ENCODE assay signal across 14 cellular contexts in the genomic region with DNA sequence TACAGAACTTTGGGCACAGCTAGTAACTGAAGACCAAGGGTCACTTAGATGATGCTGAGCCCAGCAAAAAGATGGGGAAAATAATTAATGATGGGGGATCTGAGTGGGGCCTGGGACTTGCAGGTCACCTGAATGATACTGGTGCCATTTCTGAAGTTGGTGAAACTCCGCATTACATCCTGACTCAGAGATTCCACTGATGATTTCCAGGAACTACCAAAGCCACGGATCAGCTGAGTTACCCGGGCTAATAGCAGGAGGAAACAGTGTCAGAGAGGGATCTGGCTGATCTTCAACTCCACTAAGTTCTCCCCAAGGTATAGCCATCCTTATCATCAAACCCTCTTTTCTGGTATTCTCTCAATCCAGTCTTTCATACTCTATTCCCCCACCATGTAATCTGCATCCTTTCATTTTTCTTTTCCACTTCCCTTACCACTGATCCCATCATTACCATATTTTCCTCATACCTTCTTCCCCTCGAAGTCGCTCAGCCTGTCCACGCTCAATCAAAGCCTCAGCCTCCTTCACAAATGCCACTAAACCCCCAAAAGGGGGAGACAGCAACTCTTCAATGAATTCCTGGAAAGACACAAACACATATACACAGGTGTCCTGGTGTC. TPM values are rescaled to one million over a fixed set of nuclear protein-coding genes. Genes with fewer than 3 reads are reported as not detected.
DNase-seq lines count a peak whose midpoint lies in the region; TF ChIP-seq lines count a peak whose summit lies in the region.
"Had no signal": no experiment of that assay in that cellular context is flagged by ENCODE, and none has a peak within 500 bp of the region (broad histone marks: within the 10 kb centered on the region; RNA-seq: fewer than 3 reads in every experiment).

No MANE protein-coding gene starts in this region.

- no peak overlapping the region for H3K4me3 ChIP-seq in mesendoderm (ENCODE audit: low read length)
- H3K4me3 ChIP-seq: SJSA1 had no signal

- H3K27me3 Mint-ChIP-seq in brain: peaks cover 6% of the 10 kb centered on the region

- H3K27ac ChIP-seq in mesendoderm (ENCODE audit: low read depth, low read length): no peak overlapping the region
- H3K27ac ChIP-seq: KMS-11, SJSA1 had no signal

- no peaks in the 10 kb centered on the region for H3K9me3 Mint-ChIP-seq in brain

- no peak overlapping the region for H3K9ac ChIP-seq in mesendoderm (ENCODE audit: low read length)
- H3K9ac ChIP-seq: KMS-11 had no signal

- DNase-seq in activated effector memory CD4-positive, alpha-beta T cell treated with anti-CD3 and anti-CD28 coated beads, Interleukin-2, amount 50 U/mL, for 16 hours: peak; percentile 19
- DNase-seq in activated effector memory CD4-positive, alpha-beta T cell treated with Interleukin-2 at 50 U/mL for 16 hours: no peak
- DNase-seq in RPMI7951 (ENCODE audit: low read depth) (peak; percentile 18), occipital lobe (lab: John Stamatoyannopoulos, UW) (no peak), inferior parietal cortex (ENCODE audit: extremely low spot score) (no peak), mesendoderm (no peak)
- peak; percentile 40 for DNase-seq in stimulated activated CD8-positive, alpha-beta memory T cell treated with anti-CD3 and anti-CD28 coated beads, Interleukin-4, amount 100 ng/mL, for 48 hours
- DNase-seq: dermis blood vessel endothelial cell, DMS79, NCI-H2029 treated with DMSO at 0.1 percent for 48 hours, NCI-H82 had no signal

- H3K18ac ChIP-seq in mesendoderm (ENCODE audit: low read length): no peak overlapping the region

- peaks cover 25% of the 10 kb centered on the region for H3K4me1 Mint-ChIP-seq in brain

- H4K5ac ChIP-seq in mesendoderm (ENCODE audit: low read length): no peak overlapping the region

- H3K36me3 ChIP-seq in mesendoderm (ENCODE audit: control insufficient read depth, insufficient read depth, low read length): no peaks in the 10 kb centered on the region

- no peak overlapping the region for H3K4me2 ChIP-seq in mesendoderm (ENCODE audit: low read length)
- H3K4me2 ChIP-seq: KMS-11 had no signal

- peak overlapping the region in 3 of 5 experiments; percentile 17 to 57 (median 52) for H3K27ac Mint-ChIP-seq in brain

- H3K23ac ChIP-seq in mesendoderm (ENCODE audit: low read length): no peak overlapping the region

- H2BK120ac ChIP-seq in mesendoderm (ENCODE audit: low read depth, low read length): no peak overlapping the region

- WGBS in mesendoderm (ENCODE audit: extremely low coverage, insufficient coverage, low lambda C conversion rate): 100% methylated on average over 3 of the region's 6 CpGs

- H3K79me2 ChIP-seq in mesendoderm (ENCODE audit: control insufficient read depth, insufficient read depth, low read length): no peaks in the 10 kb centered on the region

- no peak overlapping the region for H3K4ac ChIP-seq in mesendoderm (ENCODE audit: low read depth, low read length)

- no peak overlapping the region for H2BK5ac ChIP-seq in mesendoderm (ENCODE audit: low read length)

- H3K4me3 Mint-ChIP-seq in brain: peak overlapping the region; percentile 34 to 57 (median 51)

- no peak overlapping the region for H4K8ac ChIP-seq in mesendoderm (ENCODE audit: low read depth, low read length)

- no peaks in the 10 kb centered on the region for H3K27me3 ChIP-seq in mesendoderm (ENCODE audit: insufficient read depth, low read length, poor library complexity)
- H3K27me3 ChIP-seq: SJSA1 had no signal

- no peak overlapping the region for H3K56ac ChIP-seq in mesendoderm (ENCODE audit: low read length)

- H3K79me1 ChIP-seq in mesendoderm (ENCODE audit: low read length): no peaks in the 10 kb centered on the region

- peaks cover 29% of the 10 kb centered on the region for H3K36me3 Mint-ChIP-seq in brain

- H2AK5ac ChIP-seq in mesendoderm (ENCODE audit: low read length): no peak overlapping the region

- no peak overlapping the region for H2BK15ac ChIP-seq in mesendoderm (replicated peaks; ENCODE audit: low read depth)

- no peak for TF ChIP-seq CTCF in brain (conservative IDR thresholded peaks at IDR 0.05)

- peaks cover 3% of the 10 kb centered on the region for H3K4me1 ChIP-seq in mesendoderm (ENCODE audit: control insufficient read depth, low read depth, low read length)

RNA-seq across cellular contexts. Expression of a gene that starts 20.2 kb away (rescaled TPM):
- 30.7 and 43.1 TPM in 2 replicates for total RNA-seq in RPMI7951 (2014; rRNA removed; shearing (Covaris generic))
- 87.1 TPM for polyA plus RNA-seq in brain (ENCODE audit: insufficient read depth, low read depth, low replicate concordance)
- 35.1 TPM for total RNA-seq in occipital lobe
- polyA plus RNA-seq in mesendoderm (2013, experiment 1 of 2): 39.9 TPM
- 39.6 TPM for polyA plus RNA-seq in mesendoderm (2013, experiment 2 of 2)

RNA-seq across cellular contexts. Expression of a gene that starts 20.4 kb away (rescaled TPM):
- 3,254 and 3,442 TPM in 2 replicates for total RNA-seq in RPMI7951 (2014; rRNA removed; shearing (Covaris generic))
- 5,109 TPM for polyA plus RNA-seq in brain (ENCODE audit: insufficient read depth, low read depth, low replicate concordance)
- total RNA-seq in occipital lobe: 3,778 TPM
- polyA plus RNA-seq in mesendoderm (2013, experiment 1 of 2): 7,321 TPM
- 7,202 TPM for polyA plus RNA-seq in mesendoderm (2013, experiment 2 of 2)

RNA-seq across cellular contexts. Expression of a gene that starts 25.4 kb away (rescaled TPM):
- 2.0 TPM in 2 replicates for total RNA-seq in RPMI7951 (2014; rRNA removed; shearing (Covaris generic))
- 13.7 TPM for polyA plus RNA-seq in brain (ENCODE audit: insufficient read depth, low read depth, low replicate concordance)
- total RNA-seq in occipital lobe: 12.5 TPM
- polyA plus RNA-seq in mesendoderm (2013, experiment 1 of 2): 0.73 TPM
- polyA plus RNA-seq in mesendoderm (2013, experiment 2 of 2): 0.92 TPM

RNA-seq across cellular contexts. Expression of a gene that starts 37.5 kb away (rescaled TPM):
- 106 and 109 TPM in 2 replicates for total RNA-seq in RPMI7951 (2014; rRNA removed; shearing (Covaris generic))
- 38.0 TPM for polyA plus RNA-seq in brain (ENCODE audit: insufficient read depth, low read depth, low replicate concordance)
- total RNA-seq in occipital lobe: 42.6 TPM
- polyA plus RNA-seq in mesendoderm (2013, experiment 1 of 2): 116 TPM
- polyA plus RNA-seq in mesendoderm (2013, experiment 2 of 2): 117 TPM

RNA-seq across cellular contexts. Expression of a gene that starts 37.9 kb away (rescaled TPM):
- total RNA-seq in RPMI7951 (2014; rRNA removed; shearing (Covaris generic)): 76.7 and 134 TPM in 2 replicates
- 155 TPM for polyA plus RNA-seq in brain (ENCODE audit: insufficient read depth, low read depth, low replicate concordance)
- 27.0 TPM for total RNA-seq in occipital lobe
- 82.0 TPM for polyA plus RNA-seq in mesendoderm (2013, experiment 1 of 2)
- 81.7 TPM for polyA plus RNA-seq in mesendoderm (2013, experiment 2 of 2)

Comparison
In these comparisons a context has a peak if more than half of its experiments do, and no peak if none do; other contexts are left out.
1. DNase-seq: peak in activated effector memory CD4-positive, alpha-beta T cell treated with anti-CD3 and anti-CD28 coated beads, Interleukin-2, amount 50 U/mL, for 16 hours (single experiment), RPMI7951 (single experiment) and stimulated activated CD8-positive, alpha-beta memory T cell treated with anti-CD3 and anti-CD28 coated beads, Interleukin-4, amount 100 ng/mL, for 48 hours (single experiment); none in activated effector memory CD4-positive, alpha-beta T cell treated with Interleukin-2 at 50 U/mL for 16 hours (single experiment), occipital lobe (single experiment), inferior parietal cortex (single experiment) and mesendoderm (single experiment).